1 cellular context compared by ENCODE assay signal in the genomic region with DNA sequence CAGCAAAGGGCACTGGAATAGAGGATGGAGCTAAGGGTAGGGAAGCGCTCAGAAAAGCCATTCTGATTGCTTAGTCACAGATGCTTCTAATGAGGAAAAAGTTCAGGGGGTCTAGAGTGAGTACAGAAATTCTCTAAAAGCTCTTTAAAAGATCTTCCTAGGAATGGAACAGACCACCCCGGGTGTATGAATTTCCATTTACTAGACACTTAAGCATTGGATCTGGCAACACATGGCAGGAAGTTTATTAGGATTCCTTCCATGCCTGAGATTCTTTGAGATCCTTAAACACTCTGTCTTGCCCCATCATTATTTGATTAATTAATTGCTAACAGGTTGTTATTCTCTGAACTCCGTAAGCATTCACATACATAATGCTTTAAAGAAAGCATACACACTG.
TF ChIP-seq lines count a peak whose summit lies in the region.

No MANE protein-coding gene starts in this region.

TF ChIP-seq in H1, 55 proteins besides CTCF, POLR2A, EP300 and RAD21:
- TF ChIP-seq ASH2L (IDR thresholded peaks at IDR 0.05; ENCODE audit: low read length) (no peak), CTBP2 (IDR thresholded peaks at IDR 0.05; ENCODE audit: borderline replicate concordance, insufficient read depth, insufficient read length, low read length) (no peak), CBX8 (IDR thresholded peaks at IDR 0.05; ENCODE audit: borderline replicate concordance, low read depth, low read length) (no peak), TEAD4 (IDR thresholded peaks at IDR 0.05; ENCODE audit: low read depth, low read length) (no peak), RNF2 (IDR thresholded peaks at IDR 0.05; ENCODE audit: borderline replicate concordance, low read depth, low read length, missing control alignments, poor library complexity, severe bottlenecking) (no peak), SP2 (IDR thresholded peaks at IDR 0.05; ENCODE audit: low read length) (no peak)
